Comparison of ENCODE assay signal across 21 cellular contexts in the genomic region with DNA sequence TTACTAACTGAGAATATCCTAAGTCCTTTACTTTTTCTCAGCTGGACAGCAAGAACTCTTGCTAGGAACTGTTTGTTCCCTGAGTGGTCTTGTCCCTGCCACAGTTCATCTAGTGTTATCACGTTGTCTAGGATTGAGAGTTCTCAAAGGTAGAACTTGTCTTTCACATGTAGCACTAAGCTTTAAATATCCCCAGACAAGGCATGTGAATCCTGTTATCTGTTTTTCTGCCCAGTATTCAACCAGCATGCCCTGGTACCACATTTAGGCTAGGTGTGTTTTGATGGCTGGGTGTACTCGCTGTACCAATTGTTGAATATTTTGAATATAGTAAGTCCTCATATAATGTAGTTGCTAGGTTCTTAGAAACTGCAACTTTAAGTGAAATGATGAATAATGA. TPM values are rescaled to one million over a fixed set of nuclear protein-coding genes. Genes with fewer than 3 reads are reported as not detected.
DNase-seq lines count a peak whose midpoint lies in the region; ATAC-seq and TF ChIP-seq lines count a peak whose summit lies in the region.
"Had no signal": no experiment of that assay in that cellular context is flagged by ENCODE, and none has a peak within 500 bp of the region (broad histone marks: within the 10 kb centered on the region; RNA-seq: fewer than 3 reads in every experiment).

No MANE protein-coding gene starts in this region.

- no peaks in the 10 kb centered on the region for H3K36me3 Mint-ChIP-seq in GM23338 (ENCODE audit: low read depth)
- H3K36me3 Mint-ChIP-seq: CD14-positive monocyte; CD8-positive, alpha-beta memory T cell had no signal

- H3K79me2 ChIP-seq in GM23338 (replicated peaks; ENCODE audit: insufficient read depth) (no peaks in the 10 kb centered on the region), GM23248 (ENCODE audit: insufficient read depth) (no peaks in the 10 kb centered on the region)

- TF ChIP-seq CTCF in GM23338 (conservative IDR thresholded peaks at IDR 0.05; ENCODE audit: low read depth in 2 of 2) (no peak), cardiac muscle cell (IDR thresholded peaks at IDR 0.05; ENCODE audit: low read depth, low read length) (no peak), right atrium auricular region (IDR thresholded peaks at IDR 0.05) (no peak)

- peaks cover 2% of the 10 kb centered on the region for H3K27me3 Mint-ChIP-seq in GM23338 (ENCODE audit: insufficient read depth, low read depth, poor library complexity)

- DNase-seq in GM23338 (ENCODE audit: low spot score) (no peak), cardiac muscle cell (ENCODE audit: low read depth in 1 of 2, low spot score in 1 of 2) (peak in 1 of 2 donors; percentile 5), left cardiac atrium (no peak), right atrium auricular region (ENCODE audit: low spot score) (no peak), GM23248 (no peak), medulla oblongata (ENCODE audit: extremely low spot score) (no peak)
- no peak for DNase-seq in activated CD8-positive, alpha-beta memory T cell treated with anti-CD3 and anti-CD28 coated beads for 24 hours
- DNase-seq: 8988T; ACHN; AML-193; BE2C; CD4-positive, alpha-beta T cell; CD8-positive, alpha-beta memory T cell; DMS 273 treated with DMSO at 0.1 percent for 48 hours; DMS79; GF-D8; H9 had no signal

- 77 to 78% methylated on average over 2 of the region's 2 CpGs for WGBS in GM23248 (ENCODE audit: low coverage in 1 of 2, low lambda C conversion rate in 2 of 2, missing lambda C conversion rate in 2 of 2), 2 experiments

- no peak overlapping the region for H3K4me3 Mint-ChIP-seq in GM23338
- H3K4me3 Mint-ChIP-seq: CD14-positive monocyte; CD4-positive, alpha-beta T cell; CD8-positive, alpha-beta memory T cell; H9 had no signal

- H3K9me2 ChIP-seq in GM23338 (ENCODE audit: insufficient read depth) (no peaks in the 10 kb centered on the region), GM23248 (ENCODE audit: insufficient read depth) (no peaks in the 10 kb centered on the region)

- H3K4me2 ChIP-seq in GM23338 = no peak overlapping the region
- H3K4me2 ChIP-seq in GM23248 (ENCODE audit: unreplicated experiment) = no peak overlapping the region
- H3K4me2 ChIP-seq: A549; BLaER1 treated with 17β-estradiol and CSF1 and Interleukin-3, amounts not matched to agents 10 nM and 100 nM had no signal

- H3K9me3 Mint-ChIP-seq in GM23338 = no peaks in the 10 kb centered on the region
- H3K9me3 Mint-ChIP-seq: CD4-positive, alpha-beta T cell had no signal

- no peaks in the 10 kb centered on the region for H3K9me3 ChIP-seq in cardiac muscle cell (ENCODE audit: low read depth)
- H3K9me3 ChIP-seq in right atrium auricular region = no peaks in the 10 kb centered on the region
- H3K9me3 ChIP-seq in GM23248 (ENCODE audit: low read depth) = no peaks in the 10 kb centered on the region
- H3K9me3 ChIP-seq: A549, BE2C had no signal

- no peaks in the 10 kb centered on the region for H4K20me1 ChIP-seq in GM23338 (replicated peaks; ENCODE audit: insufficient read depth)
- H4K20me1 ChIP-seq in GM23248 (ENCODE audit: insufficient read depth) = no peaks in the 10 kb centered on the region
- H4K20me1 ChIP-seq: BLaER1 treated with 17β-estradiol and CSF1 and Interleukin-3, amounts not matched to agents 10 nM and 100 nM had no signal

- in situ Hi-C loops in GM23248 (cut with MboI) = no loop called here

- no peak overlapping the region for H3K27ac Mint-ChIP-seq in GM23338
- H3K27ac Mint-ChIP-seq: CD14-positive monocyte; CD4-positive, alpha-beta T cell; CD8-positive, alpha-beta memory T cell; H9 had no signal

- H2AFZ ChIP-seq in GM23338 = peak overlapping the region; percentile 84; the same call in 1 of the 2 replicates
- H2AFZ ChIP-seq in GM23248 = no peak overlapping the region

- H3K27me3 ChIP-seq in GM23338 (ENCODE audit: insufficient read depth) = no peaks in the 10 kb centered on the region
- no peaks in the 10 kb centered on the region for H3K27me3 ChIP-seq in cardiac muscle cell
- no peaks in the 10 kb centered on the region for H3K27me3 ChIP-seq in right atrium auricular region
- peaks cover 3% of the 10 kb centered on the region; the same call in 1 of the 2 replicates for H3K27me3 ChIP-seq in GM23248 (replicated peaks; ENCODE audit: insufficient read depth)
- H3K27me3 ChIP-seq: BE2C; BLaER1 treated with 17β-estradiol and CSF1 and Interleukin-3, amounts not matched to agents 10 nM and 100 nM had no signal

- H3K4me1 ChIP-seq in GM23338 (ENCODE audit: insufficient read depth) = peaks cover 16% of the 10 kb centered on the region
- H3K4me1 ChIP-seq in cardiac muscle cell (ENCODE audit: low read depth) = peaks cover 6% of the 10 kb centered on the region
- H3K4me1 ChIP-seq in right atrium auricular region = peaks cover 0 to 27% of the 10 kb centered on the region in 2 donors
- H3K4me1 ChIP-seq in GM23248 (ENCODE audit: insufficient read depth) = no peaks in the 10 kb centered on the region
- H3K4me1 ChIP-seq: A549, BE2C had no signal

- H3K27ac ChIP-seq in GM23338 (ENCODE audit: low read depth) (no peak overlapping the region), cardiac muscle cell (peak overlapping the region; percentile 50), right atrium auricular region (peak overlapping the region; percentile 69), GM23248 (no peak overlapping the region)
- H3K27ac ChIP-seq: A549; BLaER1 treated with 17β-estradiol and CSF1 and Interleukin-3, amounts not matched to agents 10 nM and 100 nM had no signal

- intact Hi-C loops in left cardiac atrium (cut with DNase I) = no loop called here

- H3K9ac ChIP-seq in GM23248 = no peak overlapping the region
- H3K9ac ChIP-seq: BLaER1 treated with 17β-estradiol and CSF1 and Interleukin-3, amounts not matched to agents 10 nM and 100 nM had no signal

- H3F3A ChIP-seq in GM23338 (replicated peaks; ENCODE audit: low read depth) (no peaks in the 10 kb centered on the region), GM23248 (ENCODE audit: insufficient read depth) (no peaks in the 10 kb centered on the region)

- H3K4me3 ChIP-seq in GM23338 (no peak overlapping the region), cardiac muscle cell (no peak overlapping the region), right atrium auricular region (no peak overlapping the region), GM23248 (no peak overlapping the region)
- H3K4me3 ChIP-seq: A549; BLaER1 treated with 17β-estradiol and CSF1 and Interleukin-3, amounts not matched to agents 10 nM and 100 nM had no signal

- H3K36me3 ChIP-seq in GM23338 (ENCODE audit: insufficient read depth) = no peaks in the 10 kb centered on the region
- no peaks in the 10 kb centered on the region for H3K36me3 ChIP-seq in cardiac muscle cell
- no peaks in the 10 kb centered on the region for H3K36me3 ChIP-seq in right atrium auricular region
- H3K36me3 ChIP-seq in GM23248 (ENCODE audit: low read depth) = no peaks in the 10 kb centered on the region
- H3K36me3 ChIP-seq: BE2C; BLaER1 treated with 17β-estradiol and CSF1 and Interleukin-3, amounts not matched to agents 10 nM and 100 nM had no signal

- peaks cover 11% of the 10 kb centered on the region for H3K4me1 Mint-ChIP-seq in GM23338
- H3K4me1 Mint-ChIP-seq: CD8-positive, alpha-beta memory T cell had no signal

- ATAC-seq in GM23338 = no peak
- peak; percentile 47 to 66 for ATAC-seq in left cardiac atrium
- ATAC-seq: A549, HCT116 had no signal

TF ChIP-seq in GM23338, 12 proteins besides CTCF, POLR2A, EP300 and RAD21 (continues in another document):
- TF ChIP-seq JUNB (IDR thresholded peaks at IDR 0.05; ENCODE audit: unreplicated experiment) (no peak), ZNF331 (CRISPR knock-in tag; IDR thresholded peaks at IDR 0.05; ENCODE audit: low read depth) (no peak)

RNA-seq across cellular contexts. Expression of a gene that starts 27.9 kb away (rescaled TPM):
- total RNA-seq in GM23338 (2014; rRNA removed; shearing (Covaris generic)) = 16.9 and 19.8 TPM in 2 replicates
- polyA plus RNA-seq in GM23338 (2016; fragmentation: Nextera tagmentation; extraction: Ambion mirVana) (8.3 and 10.2 TPM in 2 replicates), cardiac muscle cell (3.0 and 5.8 TPM in 2 replicates), GM23248 (2016; fragmentation: Nextera tagmentation; extraction: Ambion mirVana) (0.21 and 0.43 TPM in 2 replicates)
- total RNA-seq in cardiac muscle cell (1.9 and 3.5 TPM in 2 replicates), left cardiac atrium (10 to 100 TPM; 66.2 to 77.3 TPM), right atrium auricular region (10 to 100 TPM; 79.5 to 86.4 TPM)
- total RNA-seq in GM23248 (2014; rRNA removed; shearing (Covaris generic)) = not detected in 2 replicates

Comparison
In these comparisons a context has a peak if more than half of its experiments do, and no peak if none do; other contexts are left out.
1. H3K27ac ChIP-seq: peak in cardiac muscle cell (single experiment) and right atrium auricular region (2 of 2); none in GM23338 (single experiment) and GM23248 (single experiment).